Comparison of ENCODE assay signal across 17 cellular contexts in genomic region chr14:96410119-96410518, GRCh38. TPM values are rescaled to one million over a fixed set of nuclear protein-coding genes. Genes with fewer than 3 reads are reported as not detected.
A peak's percentile ranks its signal among the peaks of the same experiment; 100 is the strongest.
DNase-seq lines count a peak whose midpoint lies in the region; ATAC-seq, FAIRE-seq and TF ChIP-seq lines count a peak whose summit lies in the region.
"Had no signal": no experiment of that assay in that cellular context is flagged by ENCODE, and none has a peak within 500 bp of the region (broad histone marks: within the 10 kb centered on the region; RNA-seq: fewer than 3 reads in every experiment).

No MANE protein-coding gene starts in this region.

- no peaks in the 10 kb centered on the region for H3K9me3 ChIP-seq in esophagus muscularis mucosa
- H3K9me3 ChIP-seq: BLaER1 treated with 17β-estradiol and CSF1 and Interleukin-3, amounts not matched to agents 10 nM and 100 nM had no signal

- no peak for FAIRE-seq in RCC 7860 (lab: Jason Lieb, UNC)

- 91% methylated on average over 4 of the region's 4 CpGs for WGBS in esophagus muscularis mucosa

- TF ChIP-seq POLR2A in esophagus muscularis mucosa (IDR thresholded peaks at IDR 0.05; ENCODE audit: low read depth) = no peak

- H3K4me1 ChIP-seq in esophagus muscularis mucosa = no peaks in the 10 kb centered on the region

- TF ChIP-seq EP300 in esophagus muscularis mucosa (IDR thresholded peaks at IDR 0.05) = no peak

- no peak for TF ChIP-seq CTCF in esophagus muscularis mucosa (IDR thresholded peaks at IDR 0.05)

- no peaks in the 10 kb centered on the region for H3K36me3 ChIP-seq in esophagus muscularis mucosa
- H3K36me3 ChIP-seq: BLaER1 treated with 17β-estradiol and CSF1 and Interleukin-3, amounts not matched to agents 10 nM and 100 nM had no signal

- H3K4me3 ChIP-seq in esophagus muscularis mucosa = no peak overlapping the region
- H3K4me3 ChIP-seq: BLaER1 treated with 17β-estradiol and CSF1 and Interleukin-3, amounts not matched to agents 10 nM and 100 nM; GM23248 had no signal

- no peak for ATAC-seq in HG02852 (IDR thresholded peaks at IDR 0.05; ENCODE audit: unreplicated experiment)

- DNase-seq in A172 (ENCODE audit: low spot score) (peak; percentile 63), LHCN-M2 (ENCODE audit: low read depth) (peak; percentile 41), RCC 7860 (ENCODE audit: low spot score) (peak; percentile 15), esophagus muscularis mucosa (ENCODE audit: extremely low spot score) (peak; percentile 68), CD1c-positive myeloid dendritic cell (ENCODE audit: extremely low spot score) (no peak), GM19240 (ENCODE audit: insufficient read length, low spot score) (no peak)
- DNase-seq: 8988T; ACHN; Calu3; CD4-positive, alpha-beta T cell; DMS 273 treated with DMSO at 0.1 percent for 48 hours; GM23248; H7; IMR-90 had no signal

- intact Hi-C loops in esophagus muscularis mucosa (cut with DNase I) = no loop called here

- H3K27ac ChIP-seq in esophagus muscularis mucosa (replicated peaks in 1 of 4) = no peak overlapping the region
- H3K27ac ChIP-seq: BLaER1 treated with 17β-estradiol and CSF1 and Interleukin-3, amounts not matched to agents 10 nM and 100 nM; GM23248; HL-60 had no signal

- peaks cover 0 to 6% (median 0%) of the 10 kb centered on the region in 4 donors for H3K27me3 ChIP-seq in esophagus muscularis mucosa
- H3K27me3 ChIP-seq: BLaER1 treated with 17β-estradiol and CSF1 and Interleukin-3, amounts not matched to agents 10 nM and 100 nM had no signal

RNA-seq across cellular contexts. Expression of gene AK7, which starts 18.2 kb away (rescaled TPM):
- total RNA-seq in A172 (2014; rRNA removed; shearing (Covaris generic)) = 0.71 and 0.74 TPM in 2 replicates
- 0.17 TPM in 1 of 2 replicates, not detected in the other for total RNA-seq in LHCN-M2 (2014; rRNA removed)
- 0.18 TPM for polyA plus RNA-seq in LHCN-M2 (2012)
- total RNA-seq in esophagus muscularis mucosa = 1 to 10 TPM in 2 of 4 donors, under 1 TPM in 2; 0.42 to 3.6 (median 1.8) TPM
- total RNA-seq: CD4-positive, alpha-beta T cell; GM23248; IMR-90 had no signal

RNA-seq across cellular contexts. Expression of gene GSKIP, which starts 46.8 kb away (rescaled TPM):
- total RNA-seq in A172 (2014; rRNA removed; shearing (Covaris generic)) = 32.8 and 33.6 TPM in 2 replicates
- total RNA-seq in LHCN-M2 (2014; rRNA removed) = 28.0 and 28.7 TPM in 2 replicates
- 12.7 TPM for polyA plus RNA-seq in LHCN-M2 (2012)
- 10 to 100 TPM; 10.4 to 22.0 (median 13.1) TPM for total RNA-seq in esophagus muscularis mucosa

RNA-seq across cellular contexts. Expression of gene ATG2B, which starts 47.0 kb away (rescaled TPM):
- 7.3 and 9.3 TPM in 2 replicates for total RNA-seq in A172 (2014; rRNA removed; shearing (Covaris generic))
- total RNA-seq in LHCN-M2 (2014; rRNA removed) = 7.8 and 12.4 TPM in 2 replicates
- 2.6 TPM for polyA plus RNA-seq in LHCN-M2 (2012)
- total RNA-seq in esophagus muscularis mucosa = 10 to 100 TPM; 18.2 to 26.6 (median 23.1) TPM

Comparison
In these comparisons a context has a peak if more than half of its experiments do, and no peak if none do; other contexts are left out.
1. DNase-seq: peak in A172 (single experiment), LHCN-M2 (single experiment), RCC 7860 (single experiment) and esophagus muscularis mucosa (single experiment); none in CD1c-positive myeloid dendritic cell (single experiment) and GM19240 (single experiment).